ENCODE assay signal across 1 cellular context in genomic region chrX:71301195-71301924, GRCh38.
TF ChIP-seq lines count a peak whose summit lies in the region.

ITGB1BP2 (plus strand) TSS chrX:71301750; CDS start chrX:71301807, 57 bp downstream.

TF ChIP-seq in HEK293, 187 proteins besides CTCF, POLR2A, EP300 and RAD21 (continued from another document):
- TF ChIP-seq TSHZ1 (tag by site-specific recombination; IDR thresholded peaks at IDR 0.05; ENCODE audit: borderline replicate concordance) (no peak), ZNF132 (tag by site-specific recombination; IDR thresholded peaks at IDR 0.05; ENCODE audit: borderline replicate concordance) (no peak), ZNF488 (tag by site-specific recombination; IDR thresholded peaks at IDR 0.05) (no peak), KLF7 (tag by site-specific recombination; IDR thresholded peaks at IDR 0.05; ENCODE audit: borderline replicate concordance) (no peak), ZNF791 (tag by site-specific recombination; IDR thresholded peaks at IDR 0.05) (no peak), HOXA7 (CRISPR knock-in tag; IDR thresholded peaks at IDR 0.05; ENCODE audit: borderline replicate concordance) (no peak), ZNF692 (tag by site-specific recombination; IDR thresholded peaks at IDR 0.05) (no peak), ZNF596 (tag by site-specific recombination; IDR thresholded peaks at IDR 0.05) (no peak), ZNF654 (tag by site-specific recombination; IDR thresholded peaks at IDR 0.05; ENCODE audit: low read depth) (no peak), ZNF777 (tag by site-specific recombination; IDR thresholded peaks at IDR 0.05; ENCODE audit: borderline replicate concordance) (no peak), ZNF549 (tag by site-specific recombination; IDR thresholded peaks at IDR 0.05) (no peak), ZNF354C (tag by site-specific recombination; IDR thresholded peaks at IDR 0.05; ENCODE audit: borderline replicate concordance, low read depth) (no peak), ZNF580 (tag by site-specific recombination; IDR thresholded peaks at IDR 0.05) (no peak), ZBTB8A (tag by site-specific recombination; IDR thresholded peaks at IDR 0.05) (no peak)
